35 cellular contexts compared by ENCODE assay signal in genomic region chr6:6483168-6483567, GRCh38.
DNase-seq lines count a peak whose midpoint lies in the region; ATAC-seq, FAIRE-seq and TF ChIP-seq lines count a peak whose summit lies in the region.
"Had no signal": no experiment of that assay in that cellular context is flagged by ENCODE, and none has a peak within 500 bp of the region (broad histone marks: within the 10 kb centered on the region; RNA-seq: fewer than 3 reads in every experiment).

No MANE protein-coding gene starts in this region.

- no peaks in the 10 kb centered on the region for H3K9me1 ChIP-seq in K562 (ENCODE audit: control insufficient read depth, insufficient read depth, low read length)

- DNase-seq in HepG2 (ENCODE audit: low spot score) (no peak), right lobe of liver (no peak), K562 (ENCODE audit: extremely low read depth in 1 of 4, low spot score in 3 of 4) (no peak), esophagus muscularis mucosa (ENCODE audit: extremely low spot score) (peak; percentile 60), frontal cortex (ENCODE audit: low spot score in 2 of 2) (no peak), hypothalamus (lab: John Stamatoyannopoulos, UW) (no peak), Kasumi-1 (lab: John Stamatoyannopoulos, UW) (no peak), NCI-H1930 (lab: John Stamatoyannopoulos, UW) (no peak)
- DNase-seq: 8988T; ACHN; AML-193; BE2C; C1 segment of cervical spinal cord; Caco-2; Calu3; CD4-positive, alpha-beta memory T cell; CD4-positive, alpha-beta T cell; CD4-positive, CD25-positive, alpha-beta regulatory T cell; CD8-positive, alpha-beta memory T cell; CD8-positive, alpha-beta T cell; COR-L47; DMS 273 treated with DMSO at 0.1 percent for 48 hours; DMS153; DMS53; DMS79; DMS79 treated with DMSO at 0.1 percent for 48 hours; DND-41; EL had no signal

- H3K36me3 ChIP-seq in HepG2 (replicated peaks in 1 of 2; ENCODE audit: control insufficient read depth in 1 of 2, insufficient read depth in 2 of 2, low read length in 2 of 2) (no peaks in the 10 kb centered on the region), right lobe of liver (no peaks in the 10 kb centered on the region), K562 (ENCODE audit: control insufficient read depth, insufficient read depth, low read length) (no peaks in the 10 kb centered on the region), esophagus muscularis mucosa (no peaks in the 10 kb centered on the region)
- H3K36me3 ChIP-seq: BE2C; BLaER1; BLaER1 treated with 17β-estradiol and CSF1 and Interleukin-3, amounts not matched to agents 10 nM and 100 nM had no signal

- BruUV-seq in HepG2 (replicated peaks; lab: Mats Ljungman, UMichigan) = no TSS peak
- no TSS peak for BruUV-seq in K562 (replicated peaks; lab: Mats Ljungman, UMichigan)

- WGBS in HepG2 (ENCODE audit: low lambda C conversion rate) = 0% methylated on average over 2 of the region's 2 CpGs
- 81% methylated on average over 2 of the region's 2 CpGs for WGBS in right lobe of liver (ENCODE audit: insufficient coverage, low coverage, low lambda C conversion rate, missing lambda C conversion rate)
- 0% methylated on average over 2 of the region's 2 CpGs for WGBS in K562 (ENCODE audit: insufficient coverage, low coverage, missing lambda C conversion rate)
- WGBS in esophagus muscularis mucosa = 70% methylated on average over 2 of the region's 2 CpGs

- H2AFZ ChIP-seq in HepG2 (ENCODE audit: low read length) (no peak overlapping the region), K562 (ENCODE audit: low read depth, low read length) (no peak overlapping the region)

- H3K4me2 ChIP-seq in HepG2 (ENCODE audit: low read depth, low read length) (no peak overlapping the region), K562 (ENCODE audit: insufficient read depth, low read length) (no peak overlapping the region)
- H3K4me2 ChIP-seq: A549; BLaER1; BLaER1 treated with 17β-estradiol and CSF1 and Interleukin-3, amounts not matched to agents 10 nM and 100 nM had no signal

- CTCF ChIA-PET in HepG2 (lab: Yijun Ruan, JAX; ENCODE audit: low intra/inter-chr PET ratio, low total read pairs) = no interaction called here
- CTCF ChIA-PET in K562 (lab: Yijun Ruan, JAX; ENCODE audit: low intra/inter-chr PET ratio) = no interaction called here

- no peak for TF ChIP-seq POLR2A in HepG2 (IDR thresholded peaks at IDR 0.05; ENCODE audit: insufficient read depth in 1 of 2, low read depth in 2 of 2, low read length in 2 of 2)
- TF ChIP-seq POLR2A in right lobe of liver (IDR thresholded peaks at IDR 0.05) = no peak
- TF ChIP-seq POLR2A in K562 (conservative IDR thresholded peaks at IDR 0.05) = no peak
- no peak for TF ChIP-seq POLR2A in esophagus muscularis mucosa (IDR thresholded peaks at IDR 0.05; ENCODE audit: low read depth)

- intact Hi-C loops in HepG2 (cut with micrococcal nuclease; ENCODE audit: unreplicated experiment) = no loop called here
- intact Hi-C loops in right lobe of liver (cut with DNase I) = no loop called here
- intact Hi-C loops in K562 (cut with micrococcal nuclease) = no loop called here
- intact Hi-C loops in esophagus muscularis mucosa (cut with DNase I) = no loop called here

- H4K20me1 ChIP-seq in HepG2 (ENCODE audit: insufficient read depth, low read length) (no peaks in the 10 kb centered on the region), K562 (replicated peaks; ENCODE audit: control insufficient read depth, insufficient read depth, low read length) (no peaks in the 10 kb centered on the region)
- H4K20me1 ChIP-seq: BLaER1; BLaER1 treated with 17β-estradiol and CSF1 and Interleukin-3, amounts not matched to agents 10 nM and 100 nM had no signal

- POLR2A ChIA-PET in HepG2 (lab: Yijun Ruan, JAX) (no interaction called here), K562 (lab: Yijun Ruan, JAX) (interaction anchor here (0.6 kb wide), 1 partner anchor 776 kb away, joined by 3 read pairs; no protein-coding TSS in a partner anchor)

- H3K27me3 ChIP-seq in HepG2 (ENCODE audit: control insufficient read depth in 1 of 2, insufficient read depth in 2 of 2, low read length in 2 of 2) (peaks cover 2 to 7% of the 10 kb centered on the region in 2 experiments; a peak in 1 of 5 replicates), right lobe of liver (no peaks in the 10 kb centered on the region), K562 (ENCODE audit: control insufficient read depth in 2 of 2, insufficient read depth in 2 of 2, low read length in 2 of 2) (peaks cover 0 to 5% of the 10 kb centered on the region in 2 experiments; a peak in 1 of 5 replicates), esophagus muscularis mucosa (peaks cover 0 to 4% (median 0%) of the 10 kb centered on the region in 4 donors)
- H3K27me3 ChIP-seq: BLaER1; BLaER1 treated with 17β-estradiol and CSF1 and Interleukin-3, amounts not matched to agents 10 nM and 100 nM had no signal

- H3K9me3 ChIP-seq in HepG2 (ENCODE audit: low read length) (no peaks in the 10 kb centered on the region), right lobe of liver (no peaks in the 10 kb centered on the region), K562 (replicated peaks; ENCODE audit: control insufficient read depth, insufficient read depth, low read depth, low read length) (no peaks in the 10 kb centered on the region), esophagus muscularis mucosa (peaks cover 0 to 11% (median 6%) of the 10 kb centered on the region in 4 donors)
- H3K9me3 ChIP-seq: A549, BE2C, Caco-2 had no signal

- H3K4me3 ChIP-seq in HepG2 (replicated peaks in 1 of 3; ENCODE audit: insufficient read depth in 1 of 3, low read depth in 2 of 3, low read length in 3 of 3) (no peak overlapping the region), right lobe of liver (no peak overlapping the region), K562 (no peak overlapping the region), esophagus muscularis mucosa (no peak overlapping the region)
- H3K4me3 ChIP-seq: A549; BLaER1; BLaER1 treated with 17β-estradiol and CSF1 and Interleukin-3, amounts not matched to agents 10 nM and 100 nM had no signal

- TF ChIP-seq CTCF in HepG2 (CRISPR knock-in tag; IDR thresholded peaks at IDR 0.05) (no peak), right lobe of liver (IDR thresholded peaks at IDR 0.05) (no peak), K562 (IDR thresholded peaks at IDR 0.05 in 2 of 3, conservative IDR thresholded peaks at IDR 0.05 in 1 of 3; ENCODE audit: insufficient read depth in 2 of 3, low read depth in 1 of 3, low read length in 3 of 3) (no peak), esophagus muscularis mucosa (IDR thresholded peaks at IDR 0.05) (no peak)

- H3K27ac ChIP-seq in HepG2 (ENCODE audit: extremely low read length, insufficient read depth, low read length) = no peak overlapping the region
- no peak overlapping the region for H3K27ac ChIP-seq in right lobe of liver
- H3K27ac ChIP-seq in K562 (ENCODE audit: extremely low read depth, low read depth, low read length) = no peak overlapping the region
- no peak overlapping the region for H3K27ac ChIP-seq in esophagus muscularis mucosa (replicated peaks in 1 of 4)
- H3K27ac ChIP-seq: 22Rv1; A549; BLaER1; BLaER1 treated with 17β-estradiol and CSF1 and Interleukin-3, amounts not matched to agents 10 nM and 100 nM; C4-2B had no signal

- FAIRE-seq in HepG2 (lab: Jason Lieb, UNC) (no peak), K562 (lab: Jason Lieb, UNC) (no peak), frontal cortex (lab: Jason Lieb, UNC) (peak; percentile 6)
- FAIRE-seq: A204.1, A549, D721Med had no signal

- no peak for TF ChIP-seq EP300 in HepG2 (IDR thresholded peaks at IDR 0.05; ENCODE audit: low read depth in 2 of 2, low read length in 2 of 2)
- no peak for TF ChIP-seq EP300 in HepG2 (CRISPR knock-in tag; IDR thresholded peaks at IDR 0.05; ENCODE audit: borderline replicate concordance)
- TF ChIP-seq EP300 in K562 (IDR thresholded peaks at IDR 0.05; ENCODE audit: low read length) = no peak
- TF ChIP-seq EP300 in esophagus muscularis mucosa (IDR thresholded peaks at IDR 0.05) = no peak

- H3K9ac ChIP-seq in HepG2 (ENCODE audit: insufficient read depth, low read depth, low read length) (no peak overlapping the region), K562 (ENCODE audit: insufficient read depth in 1 of 2, low read depth in 2 of 2, low read length in 2 of 2) (no peak overlapping the region)
- H3K9ac ChIP-seq: BLaER1; BLaER1 treated with 17β-estradiol and CSF1 and Interleukin-3, amounts not matched to agents 10 nM and 100 nM had no signal

- H3K4me1 ChIP-seq in HepG2 (ENCODE audit: insufficient read depth, low read length) (no peaks in the 10 kb centered on the region), right lobe of liver (no peaks in the 10 kb centered on the region), K562 (replicated peaks in 1 of 2; ENCODE audit: control insufficient read depth in 2 of 2, insufficient read depth in 2 of 2, low read length in 2 of 2) (no peaks in the 10 kb centered on the region), esophagus muscularis mucosa (no peaks in the 10 kb centered on the region)
- H3K4me1 ChIP-seq: A549, BE2C, BLaER1, Caco-2 had no signal

- in situ Hi-C loops in HepG2 (cut with HindIII; ENCODE audit: extremely low pct_ligation_motif_present, low pct_unique_long_range_greater_than_20kb) (no loop called here), K562 (cut with MboI) (no loop called here)

- TF ChIP-seq RAD21 in HepG2 (CRISPR knock-in tag; IDR thresholded peaks at IDR 0.05) (no peak), K562 (CRISPR knock-in tag; conservative IDR thresholded peaks at IDR 0.05 in 1 of 2, IDR thresholded peaks at IDR 0.05 in 1 of 2) (no peak)

- H3K79me2 ChIP-seq in HepG2 (ENCODE audit: insufficient read depth, low read length) (no peaks in the 10 kb centered on the region), K562 (ENCODE audit: control insufficient read depth, insufficient read depth, low read length) (no peaks in the 10 kb centered on the region)

- ATAC-seq in HepG2 (no peak), right lobe of liver (no peak), K562 (no peak)
- ATAC-seq: A549; CD8-positive, alpha-beta T cell had no signal

TF ChIP-seq in HepG2, 621 proteins besides CTCF, POLR2A, EP300 and RAD21 (continues in another document):
- 0 out of 2 replicates have a peak, but pooled peaks have one; percentile 31 for TF ChIP-seq MAFF (IDR thresholded peaks at IDR 0.05; ENCODE audit: low read depth, low read length)

TF ChIP-seq in K562, 482 proteins besides CTCF, POLR2A, EP300 and RAD21:
- peak; percentile 32; the same call in 1 of the 2 replicates for TF ChIP-seq MAFG (tag; conservative IDR thresholded peaks at IDR 0.05)
- no peak for TF ChIP-seq ELF2 (CRISPR knock-in tag; IDR thresholded peaks at IDR 0.05)
- no peak for TF ChIP-seq TCFL5 (CRISPR knock-in tag; conservative IDR thresholded peaks at IDR 0.05)
- TF ChIP-seq SRSF1 (IDR thresholded peaks at IDR 0.05; ENCODE audit: low read depth, low read length) = no peak
- no peak for TF ChIP-seq PHB2 (IDR thresholded peaks at IDR 0.05; ENCODE audit: low read depth)
- no peak for TF ChIP-seq CSDE1 (IDR thresholded peaks at IDR 0.05)
- peak; percentile 91 for TF ChIP-seq ZNF316 (IDR thresholded peaks at IDR 0.05)
- peak; percentile 57; the same call in 1 of the 2 replicates for TF ChIP-seq C11orf30 (IDR thresholded peaks at IDR 0.05; ENCODE audit: low read depth)
- TF ChIP-seq ZNF174 (CRISPR knock-in tag; IDR thresholded peaks at IDR 0.05) = no peak

Comparison
In these comparisons a context has a peak if more than half of its experiments do, and no peak if none do; other contexts are left out.
1. Of the 241 proteins assayed by ChIP-seq in both HepG2 and K562: peak only in HepG2: MAFF and MAFK; only in K562: MAFG; in both: none; in neither: 238.